Comparison of ENCODE assay signal across 1 cellular context in genomic region chr1:236394016-236394481, GRCh38.
A peak's percentile ranks its signal among the peaks of the same experiment; 100 is the strongest.
TF ChIP-seq lines count a peak whose summit lies in the region.

TSS of gene EDARADD (plus strand) at chr1:236394286. CDS start at chr1:236394445, 159 bp downstream.

TF ChIP-seq in K562, 482 proteins besides CTCF, POLR2A, EP300 and RAD21 (continued from another document and continues in another):
- TF ChIP-seq CEBPZ (IDR thresholded peaks at IDR 0.05; ENCODE audit: borderline replicate concordance, low read depth, low read length), result no peak
- TF ChIP-seq TFAP4 (CRISPR knock-in tag; IDR thresholded peaks at IDR 0.05; ENCODE audit: borderline replicate concordance), result no peak
- no peak for TF ChIP-seq TCF7L2 (IDR thresholded peaks at IDR 0.05; ENCODE audit: low read depth, low read length)
- TF ChIP-seq NFYB (IDR thresholded peaks at IDR 0.05; ENCODE audit: extremely low read depth, insufficient read length), result no peak
- peak; percentile 93 for TF ChIP-seq HMBOX1 (IDR thresholded peaks at IDR 0.05)
- TF ChIP-seq CREB3L1 (IDR thresholded peaks at IDR 0.05; ENCODE audit: borderline replicate concordance, low read depth), result no peak
- TF ChIP-seq FOXO4 (CRISPR knock-in tag; IDR thresholded peaks at IDR 0.05), result no peak
- TF ChIP-seq TCF7 (IDR thresholded peaks at IDR 0.05; ENCODE audit: borderline replicate concordance), result no peak
- TF ChIP-seq ZNF239 (CRISPR knock-in tag; IDR thresholded peaks at IDR 0.05), result no peak
- no peak for TF ChIP-seq ZFP30 (CRISPR knock-in tag; IDR thresholded peaks at IDR 0.05; ENCODE audit: borderline replicate concordance)
- TF ChIP-seq CSDE1 (IDR thresholded peaks at IDR 0.05), result no peak
- no peak for TF ChIP-seq NKRF (IDR thresholded peaks at IDR 0.05; ENCODE audit: borderline replicate concordance)
- TF ChIP-seq ZNF668 (CRISPR knock-in tag; IDR thresholded peaks at IDR 0.05), result no peak
- no peak for TF ChIP-seq THAP7 (CRISPR knock-in tag; IDR thresholded peaks at IDR 0.05)
- no peak for TF ChIP-seq HDAC1 (IDR thresholded peaks at IDR 0.05)
- no peak for TF ChIP-seq NFATC3 (IDR thresholded peaks at IDR 0.05)
- no peak for TF ChIP-seq ASH1L (IDR thresholded peaks at IDR 0.05; ENCODE audit: borderline replicate concordance, low read depth, partially characterized antibody)
- no peak for TF ChIP-seq FIP1L1 (IDR thresholded peaks at IDR 0.05; ENCODE audit: low read depth, low read length, poor library complexity, severe bottlenecking)
- TF ChIP-seq RFX1 (IDR thresholded peaks at IDR 0.05), result no peak
- no peak for TF ChIP-seq GATA2 (CRISPR knock-in tag; IDR thresholded peaks at IDR 0.05)
- no peak for TF ChIP-seq SAFB2 (IDR thresholded peaks at IDR 0.05; ENCODE audit: borderline replicate concordance, low read depth, low read length, severe bottlenecking)
- TF ChIP-seq ZNF140 (CRISPR knock-in tag; IDR thresholded peaks at IDR 0.05), result no peak
- no peak for TF ChIP-seq ZNF24 (IDR thresholded peaks at IDR 0.05)
- no peak for TF ChIP-seq CEBPB (tag; IDR thresholded peaks at IDR 0.05)
- no peak for TF ChIP-seq XRCC3 (IDR thresholded peaks at IDR 0.05)
- TF ChIP-seq POLR3G (IDR thresholded peaks at IDR 0.05; ENCODE audit: extremely low read depth, insufficient read length, insufficient replicate concordance), result no peak
- TF ChIP-seq IRF9 (tag; IDR thresholded peaks at IDR 0.05), result 0 out of 2 replicates have a peak, but pooled peaks have one; percentile 27
- no peak for TF ChIP-seq XRCC5 (IDR thresholded peaks at IDR 0.05; ENCODE audit: low read depth, low read length)
- no peak for TF ChIP-seq PPARD (CRISPR knock-in tag; IDR thresholded peaks at IDR 0.05)
- TF ChIP-seq ZNF609 (CRISPR knock-in tag; IDR thresholded peaks at IDR 0.05; ENCODE audit: borderline replicate concordance), result no peak
- no peak for TF ChIP-seq GABPA (tag; conservative IDR thresholded peaks at IDR 0.05; ENCODE audit: low read depth)
- no peak for TF ChIP-seq TAF15 (IDR thresholded peaks at IDR 0.05; ENCODE audit: low read depth, low read length)
- no peak for TF ChIP-seq ATF6 (CRISPR knock-in tag; IDR thresholded peaks at IDR 0.05)
- no peak for TF ChIP-seq PTRF (tag; IDR thresholded peaks at IDR 0.05)
- no peak for TF ChIP-seq NFXL1 (CRISPR knock-in tag; IDR thresholded peaks at IDR 0.05)
- no peak for TF ChIP-seq MED1 (CRISPR knock-in tag; IDR thresholded peaks at IDR 0.05; ENCODE audit: borderline replicate concordance)
- TF ChIP-seq FOXP4 (CRISPR knock-in tag; IDR thresholded peaks at IDR 0.05; ENCODE audit: borderline replicate concordance), result no peak
- no peak for TF ChIP-seq SP1 (CRISPR knock-in tag; IDR thresholded peaks at IDR 0.05)
- no peak for TF ChIP-seq HDAC2 (IDR thresholded peaks at IDR 0.05)
